In genomic region chr7:57437581-57437980, GRCh38 we compare ENCODE assay signal across 43 cellular contexts. TPM values are rescaled to one million over a fixed set of nuclear protein-coding genes. Genes with fewer than 3 reads are reported as not detected.
"Had no signal": no experiment of that assay in that cellular context is flagged by ENCODE, and none has a peak within 500 bp of the region (broad histone marks: within the 10 kb centered on the region; RNA-seq: fewer than 3 reads in every experiment).

No MANE protein-coding gene starts in this region.

- H3K27ac ChIP-seq: adrenal gland, ascending aorta, body of pancreas, brain microvascular endothelial cell, breast epithelium, cardiac muscle cell had no signal

- H3K36me3 ChIP-seq: adrenal gland, ascending aorta, brain microvascular endothelial cell, breast epithelium, cardiac muscle cell had no signal

- H3K4me1 Mint-ChIP-seq: activated naive CD4-positive, alpha-beta T cell treated with anti-CD3 and anti-CD28 coated beads, Interleukin-2, amount 10 ng/mL, durations not matched to agents 7 days and 5 days; activated naive CD4-positive, alpha-beta T cell treated with anti-CD3 and anti-CD28 coated beads, Interleukin-2, amount 50 U/mL, for 24 hours; activated naive CD8-positive, alpha-beta T cell treated with anti-CD3 and anti-CD28 coated beads for 36 hours; activated naive CD8-positive, alpha-beta T cell treated with anti-CD3 and anti-CD28 coated beads, Interleukin-2, amount 10 ng/mL, durations not matched to agents 7 days and 5 days; activated naive CD8-positive, alpha-beta T cell treated with anti-CD3 and anti-CD28 coated beads, Interleukin-2, amount 50 U/mL, for 24 hours; activated T-helper 17 cell treated with anti-CD3 and anti-CD28 coated beads, Interleukin-2, amount 50 U/mL, for 72 hours; brain; central memory CD8-positive, alpha-beta T cell had no signal

- H3K27me3 ChIP-seq: adrenal gland, ascending aorta, body of pancreas, brain microvascular endothelial cell, breast epithelium, cardiac muscle cell had no signal

- DNase-seq: activated effector memory CD4-positive, alpha-beta T cell treated with anti-CD3 and anti-CD28 coated beads, Interleukin-2, amount 50 U/mL, for 16 hours; activated effector memory CD4-positive, alpha-beta T cell treated with Interleukin-2 at 50 U/mL for 16 hours; activated gamma-delta T cell; activated gamma-delta T cell treated with Interleukin-2 at 50 U/mL for 16 hours; activated naive CD4-positive, alpha-beta T cell; activated naive CD4-positive, alpha-beta T cell treated with anti-CD3 and anti-CD28 coated beads for 36 hours; activated naive CD4-positive, alpha-beta T cell treated with anti-CD3 and anti-CD28 coated beads, Interleukin-2, amount 10 ng/mL, durations not matched to agents 7 days and 5 days; activated naive CD4-positive, alpha-beta T cell treated with anti-CD3 and anti-CD28 coated beads, Interleukin-2, amount 50 U/mL, for 16 hours; activated naive CD4-positive, alpha-beta T cell treated with Interleukin-2 at 50 U/mL for 16 hours; activated naive CD8-positive, alpha-beta T cell treated with anti-CD3 and anti-CD28 coated beads for 36 hours; activated naive CD8-positive, alpha-beta T cell treated with anti-CD3 and anti-CD28 coated beads, Interleukin-2, amount 10 ng/mL, durations not matched to agents 7 days and 5 days; activated naive CD8-positive, alpha-beta T cell treated with anti-CD3 and anti-CD28 coated beads, Interleukin-2, amount 50 U/mL, for 24 hours; activated T-cell treated with anti-CD3 and anti-CD28 coated beads, Interleukin-2, amount 50 U/mL, for 1 hour; activated T-cell treated with anti-CD3 and anti-CD28 coated beads, Interleukin-2, amount 50 U/mL, for 24 hours; activated T-cell treated with anti-CD3 and anti-CD28 coated beads, Interleukin-2, amount 50 U/mL, for 4 hours; activated T-cell treated with anti-CD3 and anti-CD28 coated beads, Interleukin-2, amount 50 U/mL, for 48 hours; activated T-cell treated with anti-CD3 and anti-CD28 coated beads, Interleukin-2, amount 50 U/mL, for 72 hours; adrenal gland; amniotic stem cell; amygdala; anterior cingulate cortex; aorta; body of pancreas; brain microvascular endothelial cell; caudate nucleus; central memory CD4-positive, alpha-beta T cell; cerebellar nuclear complex had no signal

- H3K4me3 ChIP-seq: adrenal gland, ascending aorta, body of pancreas, breast epithelium, cardiac muscle cell had no signal

- H3K4me3 Mint-ChIP-seq: activated naive CD4-positive, alpha-beta T cell treated with anti-CD3 and anti-CD28 coated beads for 36 hours; activated naive CD4-positive, alpha-beta T cell treated with anti-CD3 and anti-CD28 coated beads, Interleukin-2, amount 10 ng/mL, durations not matched to agents 7 days and 5 days; activated naive CD4-positive, alpha-beta T cell treated with anti-CD3 and anti-CD28 coated beads, Interleukin-2, amount 50 U/mL, for 24 hours; activated naive CD8-positive, alpha-beta T cell; activated naive CD8-positive, alpha-beta T cell treated with anti-CD3 and anti-CD28 coated beads for 36 hours; activated naive CD8-positive, alpha-beta T cell treated with anti-CD3 and anti-CD28 coated beads, Interleukin-2, amount 10 ng/mL, durations not matched to agents 7 days and 5 days; activated naive CD8-positive, alpha-beta T cell treated with anti-CD3 and anti-CD28 coated beads, Interleukin-2, amount 50 U/mL, for 24 hours; activated T-cell treated with anti-CD3 and anti-CD28 coated beads, Interleukin-2, amount 50 U/mL, for 24 hours; activated T-cell treated with anti-CD3 and anti-CD28 coated beads, Interleukin-2, amount 50 U/mL, for 4 hours; activated T-cell treated with anti-CD3 and anti-CD28 coated beads, Interleukin-2, amount 50 U/mL, for 72 hours; activated T-helper 1 cell treated with anti-CD3 and anti-CD28 coated beads, Interleukin-12 subunit alpha, Interleukin-12 subunit beta, Interleukin-2, Interleukin-4 antibody, amounts not matched to agents 30 ng/mL and 10 ng/mL and 1 ng/mL, durations not matched to agents 14 hours and 24 hours and 36 hours; activated T-helper 17 cell treated with anti-CD3 and anti-CD28 coated beads, Interleukin-2, amount 50 U/mL, for 72 hours; brain; central memory CD8-positive, alpha-beta T cell had no signal

- H3K27ac Mint-ChIP-seq: activated naive CD4-positive, alpha-beta T cell treated with anti-CD3 and anti-CD28 coated beads for 36 hours; activated naive CD4-positive, alpha-beta T cell treated with anti-CD3 and anti-CD28 coated beads, Interleukin-2, amount 10 ng/mL, durations not matched to agents 7 days and 5 days; activated naive CD4-positive, alpha-beta T cell treated with anti-CD3 and anti-CD28 coated beads, Interleukin-2, amount 50 U/mL, for 24 hours; activated naive CD4-positive, alpha-beta T cell treated with anti-CD3 and anti-CD28 coated beads, Interleukin-2, amount 50 U/mL, for 72 hours; activated naive CD8-positive, alpha-beta T cell; activated naive CD8-positive, alpha-beta T cell treated with anti-CD3 and anti-CD28 coated beads for 36 hours; activated naive CD8-positive, alpha-beta T cell treated with anti-CD3 and anti-CD28 coated beads, Interleukin-2, amount 10 ng/mL, durations not matched to agents 7 days and 5 days; activated naive CD8-positive, alpha-beta T cell treated with anti-CD3 and anti-CD28 coated beads, Interleukin-2, amount 50 U/mL, for 24 hours; activated T-cell treated with anti-CD3 and anti-CD28 coated beads, Interleukin-2, amount 50 U/mL, for 24 hours; activated T-cell treated with anti-CD3 and anti-CD28 coated beads, Interleukin-2, amount 50 U/mL, for 72 hours; activated T-helper 1 cell treated with anti-CD3 and anti-CD28 coated beads, Interleukin-12 subunit alpha, Interleukin-12 subunit beta, Interleukin-2, Interleukin-4 antibody, amounts not matched to agents 30 ng/mL and 10 ng/mL and 1 ng/mL, durations not matched to agents 14 hours and 24 hours and 36 hours; activated T-helper 17 cell treated with anti-CD3 and anti-CD28 coated beads, Interleukin-2, amount 50 U/mL, for 72 hours; activated T-helper 2 cell treated with anti-CD3 and anti-CD28 coated beads, Interferon-gamma antibody, Interleukin-2, Interleukin-4, amounts not matched to agents 10 μg/mL and 5 μg/mL and 100 μg/mL, durations not matched to agents 14 hours and 24 hours and 36 hours; brain had no signal

- H3K9me3 ChIP-seq: adrenal gland, ascending aorta, body of pancreas had no signal

- ATAC-seq: activated naive CD4-positive, alpha-beta T cell treated with anti-CD3 and anti-CD28 coated beads, Interleukin-2, amount 50 U/mL, for 72 hours; activated naive CD8-positive, alpha-beta T cell treated with anti-CD3 and anti-CD28 coated beads, Interleukin-2, amount 50 U/mL, for 24 hours; activated T-cell treated with anti-CD3 and anti-CD28 coated beads, Interleukin-2, amount 50 U/mL, for 4 hours; activated T-cell treated with anti-CD3 and anti-CD28 coated beads, Interleukin-2, amount 50 U/mL, for 72 hours; activated T-helper 17 cell treated with anti-CD3 and anti-CD28 coated beads, Interleukin-2, amount 50 U/mL, for 72 hours; body of pancreas had no signal

- H3K36me3 Mint-ChIP-seq: activated naive CD4-positive, alpha-beta T cell treated with anti-CD3 and anti-CD28 coated beads, Interleukin-2, amount 10 ng/mL, durations not matched to agents 7 days and 5 days; activated naive CD8-positive, alpha-beta T cell; activated naive CD8-positive, alpha-beta T cell treated with anti-CD3 and anti-CD28 coated beads for 36 hours; activated naive CD8-positive, alpha-beta T cell treated with anti-CD3 and anti-CD28 coated beads, Interleukin-2, amount 10 ng/mL, durations not matched to agents 7 days and 5 days; brain had no signal

- H3K4me1 ChIP-seq: adrenal gland, ascending aorta, body of pancreas, breast epithelium had no signal

- H3K27me3 Mint-ChIP-seq: activated naive CD4-positive, alpha-beta T cell treated with anti-CD3 and anti-CD28 coated beads, Interleukin-2, amount 10 ng/mL, durations not matched to agents 7 days and 5 days; activated naive CD4-positive, alpha-beta T cell treated with anti-CD3 and anti-CD28 coated beads, Interleukin-2, amount 50 U/mL, for 24 hours; activated naive CD8-positive, alpha-beta T cell; activated naive CD8-positive, alpha-beta T cell treated with anti-CD3 and anti-CD28 coated beads for 36 hours; activated naive CD8-positive, alpha-beta T cell treated with anti-CD3 and anti-CD28 coated beads, Interleukin-2, amount 10 ng/mL, durations not matched to agents 7 days and 5 days; activated naive CD8-positive, alpha-beta T cell treated with anti-CD3 and anti-CD28 coated beads, Interleukin-2, amount 50 U/mL, for 24 hours; activated T-cell treated with anti-CD3 and anti-CD28 coated beads, Interleukin-2, amount 50 U/mL, for 24 hours; activated T-helper 17 cell treated with anti-CD3 and anti-CD28 coated beads, Interleukin-2, amount 50 U/mL, for 72 hours; brain; central memory CD8-positive, alpha-beta T cell had no signal

RNA-seq across cellular contexts. Expression of gene ZNF716, which starts 12.4 kb away (rescaled TPM):
- total RNA-seq: activated naive CD4-positive, alpha-beta T cell treated with anti-CD3 and anti-CD28 coated beads for 36 hours; activated naive CD4-positive, alpha-beta T cell treated with anti-CD3 and anti-CD28 coated beads, Interleukin-2, amount 50 U/mL, for 72 hours; activated naive CD8-positive, alpha-beta T cell treated with anti-CD3 and anti-CD28 coated beads for 36 hours; activated naive CD8-positive, alpha-beta T cell treated with anti-CD3 and anti-CD28 coated beads, Interleukin-2, amount 10 ng/mL, durations not matched to agents 7 days and 5 days; activated T-cell treated with anti-CD3 and anti-CD28 coated beads, Interleukin-2, amount 50 U/mL, for 4 hours; activated T-cell treated with anti-CD3 and anti-CD28 coated beads, Interleukin-2, amount 50 U/mL, for 72 hours; activated T-helper 1 cell treated with anti-CD3 and anti-CD28 coated beads, Interleukin-12 subunit alpha, Interleukin-12 subunit beta, Interleukin-2, Interleukin-4 antibody, amounts not matched to agents 30 ng/mL and 10 ng/mL and 1 ng/mL, durations not matched to agents 14 hours and 24 hours and 36 hours; activated T-helper 17 cell treated with anti-CD3 and anti-CD28 coated beads, Interleukin-2, amount 50 U/mL, for 72 hours; activated T-helper 2 cell treated with anti-CD3 and anti-CD28 coated beads, Interferon-gamma antibody, Interleukin-2, Interleukin-4, amounts not matched to agents 10 μg/mL and 5 μg/mL and 100 μg/mL, durations not matched to agents 14 hours and 24 hours and 36 hours; adrenal gland; aorta; ascending aorta; astrocyte; body of pancreas; breast epithelium; bronchial epithelial cell; cardiac muscle cell; cardiac septum; cerebellum had no signal
- polyA plus RNA-seq: adipose tissue, adrenal gland, aorta, cardiac muscle cell had no signal
